17 cellular contexts compared by ENCODE assay signal in the genomic region with DNA sequence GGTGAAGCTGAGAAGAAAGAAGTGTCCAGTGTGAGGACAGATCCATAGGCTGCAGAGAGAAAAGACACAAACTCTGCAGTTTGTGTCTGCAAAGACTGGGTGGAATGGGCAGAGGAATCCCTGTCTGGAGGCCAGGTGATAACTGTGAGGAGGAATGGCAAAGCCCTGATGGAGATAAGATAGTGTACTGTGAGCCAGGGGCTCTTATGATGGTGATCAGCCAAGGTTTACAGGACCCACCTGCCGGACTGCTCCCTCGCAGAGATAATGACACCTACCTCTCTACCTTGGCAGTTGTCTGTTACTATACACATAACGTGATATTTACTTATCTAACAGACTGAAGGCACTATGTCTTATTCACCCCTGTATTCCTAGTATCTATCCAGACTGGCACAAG.
DNase-seq lines count a peak whose midpoint lies in the region; FAIRE-seq and TF ChIP-seq lines count a peak whose summit lies in the region.
"Had no signal": no experiment of that assay in that cellular context is flagged by ENCODE, and none has a peak within 500 bp of the region (broad histone marks: within the 10 kb centered on the region; RNA-seq: fewer than 3 reads in every experiment).

No MANE protein-coding gene starts in this region.

- H4K8ac ChIP-seq in trophoblast cell (ENCODE audit: low read depth, low read length) = no peak overlapping the region

- no peaks in the 10 kb centered on the region for H3K27me3 Mint-ChIP-seq in endodermal cell (ENCODE audit: insufficient read depth)
- peaks cover 4% of the 10 kb centered on the region for H3K27me3 Mint-ChIP-seq in activated CD4-positive, alpha-beta T cell treated with anti-CD3 and anti-CD28 coated beads, Interleukin-2, amount 10 ng/mL, durations not matched to agents 7 days and 5 days

- 79 to 88% methylated on average over 3 of the region's 3 CpGs for WGBS in endodermal cell (ENCODE audit: insufficient coverage in 1 of 2, insufficient read length in 1 of 2), 2 experiments
- WGBS in trophoblast cell (ENCODE audit: extremely low coverage, insufficient coverage, insufficient read length) = no CpG with 5 or more reads among the region's 3 CpGs

- peak; percentile 15 for DNase-seq in ELF-1 (ENCODE audit: low read depth, low spot score)
- DNase-seq in NCI-H2029 treated with DMSO at 0.1 percent for 48 hours (lab: John Stamatoyannopoulos, UW) = peak; percentile 26
- no peak for DNase-seq in endodermal cell
- DNase-seq in trophoblast cell = peak; percentile 81 to 88
- no peak for DNase-seq in GM12891 (ENCODE audit: insufficient read length, low spot score)
- no peak for DNase-seq in activated CD4-positive, alpha-beta T cell treated with anti-CD3 and anti-CD28 coated beads, Interleukin-2, amount 10 ng/mL, durations not matched to agents 7 days and 5 days
- DNase-seq: Calu3; CD8-positive, alpha-beta T cell; EL; GM23248; HCEC 1CT had no signal

- H3K79me2 ChIP-seq in trophoblast cell (ENCODE audit: control insufficient read depth, insufficient read depth, low read length, poor library complexity) = no peaks in the 10 kb centered on the region

- H3K79me1 ChIP-seq in trophoblast cell (ENCODE audit: low read length) = peaks cover 8% of the 10 kb centered on the region

- H3K4me2 ChIP-seq in trophoblast cell (ENCODE audit: low read length) = no peak overlapping the region
- H3K4me2 ChIP-seq: BLaER1 treated with 17β-estradiol and CSF1 and Interleukin-3, amounts not matched to agents 10 nM and 100 nM had no signal

- H3K27me3 ChIP-seq in endodermal cell (ENCODE audit: control insufficient read depth, insufficient read depth, low read length, poor library complexity, severe bottlenecking) (no peaks in the 10 kb centered on the region), trophoblast cell (ENCODE audit: insufficient read depth, low read length) (no peaks in the 10 kb centered on the region)
- H3K27me3 ChIP-seq: BLaER1 treated with 17β-estradiol and CSF1 and Interleukin-3, amounts not matched to agents 10 nM and 100 nM had no signal

- no peak overlapping the region for H3K18ac ChIP-seq in trophoblast cell (ENCODE audit: low read length)

- H3K4me1 ChIP-seq in endodermal cell (ENCODE audit: control insufficient read depth, insufficient read depth, low read length) (peaks cover 11% of the 10 kb centered on the region), trophoblast cell (ENCODE audit: control insufficient read depth in 1 of 2, insufficient read depth in 2 of 2, low read length in 2 of 2) (peaks cover 9 to 18% of the 10 kb centered on the region in 2 experiments)
- H3K4me1 ChIP-seq: BLaER1 treated with 17β-estradiol and CSF1 and Interleukin-3, amounts not matched to agents 10 nM and 100 nM had no signal

- H2AFZ ChIP-seq in trophoblast cell (ENCODE audit: insufficient read depth, low read length, poor library complexity) = no peak overlapping the region
- H2AFZ ChIP-seq: GM23248 had no signal

- H3K23ac ChIP-seq in trophoblast cell (ENCODE audit: low read length) = no peak overlapping the region

- no peaks in the 10 kb centered on the region for H3K9me3 Mint-ChIP-seq in endodermal cell
- no peaks in the 10 kb centered on the region for H3K9me3 Mint-ChIP-seq in activated CD4-positive, alpha-beta T cell treated with anti-CD3 and anti-CD28 coated beads, Interleukin-2, amount 10 ng/mL, durations not matched to agents 7 days and 5 days
- H3K9me3 Mint-ChIP-seq: CD8-positive, alpha-beta T cell had no signal

- H3K9me3 ChIP-seq in endodermal cell (ENCODE audit: control insufficient read depth, low read length) (no peaks in the 10 kb centered on the region), trophoblast cell (ENCODE audit: insufficient read depth, low read depth, low read length) (no peaks in the 10 kb centered on the region)
- H3K9me3 ChIP-seq: BLaER1 treated with 17β-estradiol and CSF1 and Interleukin-3, amounts not matched to agents 10 nM and 100 nM had no signal

- H3K4me3 ChIP-seq in endodermal cell (ENCODE audit: low read length) (peak overlapping the region; percentile 64), trophoblast cell (ENCODE audit: low read depth, low read length) (no peak overlapping the region)
- H3K4me3 ChIP-seq: BLaER1 treated with 17β-estradiol and CSF1 and Interleukin-3, amounts not matched to agents 10 nM and 100 nM; GM23248 had no signal

- H3K4me3 Mint-ChIP-seq in endodermal cell = no peak overlapping the region
- no peak overlapping the region for H3K4me3 Mint-ChIP-seq in activated CD4-positive, alpha-beta T cell treated with anti-CD3 and anti-CD28 coated beads, Interleukin-2, amount 10 ng/mL, durations not matched to agents 7 days and 5 days
- H3K4me3 Mint-ChIP-seq: B cell; CD8-positive, alpha-beta T cell had no signal

- POLR2A ChIA-PET in activated CD4-positive, alpha-beta T cell treated with anti-CD3 and anti-CD28 coated beads, Interleukin-2, amount 10 ng/mL, durations not matched to agents 7 days and 5 days (lab: Charles Lee) = no interaction called here

- H3K9ac ChIP-seq in endodermal cell (ENCODE audit: extremely low read depth, low read length, poor library complexity, severe bottlenecking) (no peak overlapping the region), trophoblast cell (ENCODE audit: low read length) (no peak overlapping the region)
- H3K9ac ChIP-seq: BLaER1 treated with 17β-estradiol and CSF1 and Interleukin-3, amounts not matched to agents 10 nM and 100 nM; GM23248 had no signal

- no peak overlapping the region for H2AK5ac ChIP-seq in trophoblast cell (ENCODE audit: low read length)

- no peak overlapping the region for H2BK5ac ChIP-seq in trophoblast cell (ENCODE audit: low read depth, low read length, poor library complexity)

- TF ChIP-seq POLR2A in GM12891 (IDR thresholded peaks at IDR 0.05; ENCODE audit: low read depth, low read length) = no peak

- no peak for TF ChIP-seq CTCF in endodermal cell (conservative IDR thresholded peaks at IDR 0.05)

- H4K12ac ChIP-seq in trophoblast cell (ENCODE audit: low read depth, low read length) = no peak overlapping the region

- H3K27ac Mint-ChIP-seq in endodermal cell = no peak overlapping the region
- no peak overlapping the region for H3K27ac Mint-ChIP-seq in activated CD4-positive, alpha-beta T cell treated with anti-CD3 and anti-CD28 coated beads, Interleukin-2, amount 10 ng/mL, durations not matched to agents 7 days and 5 days
- H3K27ac Mint-ChIP-seq: B cell; CD8-positive, alpha-beta T cell had no signal

- no peak for FAIRE-seq in GM12891 (lab: Jason Lieb, UNC)
- FAIRE-seq: G401.6, GM12892, GM18507, H54 had no signal

- peaks cover 27% of the 10 kb centered on the region for H3K4me1 Mint-ChIP-seq in endodermal cell
- H3K4me1 Mint-ChIP-seq in activated CD4-positive, alpha-beta T cell treated with anti-CD3 and anti-CD28 coated beads, Interleukin-2, amount 10 ng/mL, durations not matched to agents 7 days and 5 days = no peaks in the 10 kb centered on the region
- H3K4me1 Mint-ChIP-seq: B cell had no signal

- H3K4ac ChIP-seq in trophoblast cell (ENCODE audit: low read depth, low read length) = no peak overlapping the region

- H3K36me3 ChIP-seq in endodermal cell (ENCODE audit: control insufficient read depth, insufficient read depth, low read length) = no peaks in the 10 kb centered on the region
- H3K36me3 ChIP-seq in trophoblast cell (ENCODE audit: control insufficient read depth in 1 of 2, insufficient read depth in 2 of 2, low read length in 2 of 2) = no peaks in the 10 kb centered on the region
- H3K36me3 ChIP-seq: BLaER1 treated with 17β-estradiol and CSF1 and Interleukin-3, amounts not matched to agents 10 nM and 100 nM had no signal

- CTCF ChIA-PET in activated CD4-positive, alpha-beta T cell treated with anti-CD3 and anti-CD28 coated beads, Interleukin-2, amount 10 ng/mL, durations not matched to agents 7 days and 5 days (lab: Charles Lee) = no interaction called here

- H4K91ac ChIP-seq in trophoblast cell (ENCODE audit: low read depth, low read length) = no peak overlapping the region

- H2BK12ac ChIP-seq in trophoblast cell (ENCODE audit: low read length) = no peak overlapping the region

- no peak overlapping the region for H3K14ac ChIP-seq in trophoblast cell (ENCODE audit: low read length)

- no peak overlapping the region for H2BK120ac ChIP-seq in trophoblast cell (ENCODE audit: insufficient read depth, low read length, poor library complexity)

- H3K36me3 Mint-ChIP-seq in endodermal cell (ENCODE audit: low read depth) = no peaks in the 10 kb centered on the region
- H3K36me3 Mint-ChIP-seq in activated CD4-positive, alpha-beta T cell treated with anti-CD3 and anti-CD28 coated beads, Interleukin-2, amount 10 ng/mL, durations not matched to agents 7 days and 5 days (ENCODE audit: low read depth) = no peaks in the 10 kb centered on the region
- H3K36me3 Mint-ChIP-seq: CD8-positive, alpha-beta T cell had no signal

- H3K27ac ChIP-seq in endodermal cell (ENCODE audit: low read depth, low read length) (no peak overlapping the region), trophoblast cell (ENCODE audit: low read depth, low read length) (no peak overlapping the region)
- H3K27ac ChIP-seq: BLaER1 treated with 17β-estradiol and CSF1 and Interleukin-3, amounts not matched to agents 10 nM and 100 nM; GM23248 had no signal

TF ChIP-seq in GM12891, 5 proteins besides CTCF, POLR2A, EP300 and RAD21:
- no peak for TF ChIP-seq SPI1 (IDR thresholded peaks at IDR 0.05; ENCODE audit: low read depth, low read length)
- no peak for TF ChIP-seq POU2F2 (IDR thresholded peaks at IDR 0.05; ENCODE audit: low read depth, low read length)
- no peak for TF ChIP-seq TAF1 (IDR thresholded peaks at IDR 0.05; ENCODE audit: low read depth, low read length)
- TF ChIP-seq POLR2AphosphoS5 (IDR thresholded peaks at IDR 0.05; ENCODE audit: low read depth, low read length) = no peak
- TF ChIP-seq PAX5 (IDR thresholded peaks at IDR 0.05; ENCODE audit: insufficient read depth, low read length, severe bottlenecking) = no peak

Comparison
In these comparisons a context has a peak if more than half of its experiments do, and no peak if none do; other contexts are left out.
1. DNase-seq: peak in ELF-1 (single experiment), NCI-H2029 treated with DMSO at 0.1 percent for 48 hours (single experiment) and trophoblast cell (2 of 2); none in endodermal cell (single experiment), GM12891 (single experiment) and activated CD4-positive, alpha-beta T cell treated with anti-CD3 and anti-CD28 coated beads, Interleukin-2, amount 10 ng/mL, durations not matched to agents 7 days and 5 days (single experiment).